Comparison of ENCODE assay signal across 1 cellular context in genomic region chr17:35089846-35090193, GRCh38.
TF ChIP-seq lines count a peak whose summit lies in the region.

No MANE protein-coding gene starts in this region.

TF ChIP-seq in K562, 482 proteins besides CTCF, POLR2A, EP300 and RAD21 (continues in another document):
- TF ChIP-seq ATF3 (IDR thresholded peaks at IDR 0.05) (peak; percentile 16; the same call in 1 of the 2 replicates), ATF3 (CRISPR knock-in tag; conservative IDR thresholded peaks at IDR 0.05) (no peak), FOSL1 (tag; conservative IDR thresholded peaks at IDR 0.05) (peak; percentile 54), SAFB2 (IDR thresholded peaks at IDR 0.05; ENCODE audit: borderline replicate concordance, low read depth, low read length, severe bottlenecking) (no peak), MAFF (IDR thresholded peaks at IDR 0.05; ENCODE audit: low read length) (peak; percentile 37; the same call in 1 of the 2 replicates), E2F8 (IDR thresholded peaks at IDR 0.05; ENCODE audit: low read depth, partially characterized antibody) (no peak), ATF7 (IDR thresholded peaks at IDR 0.05) (0 out of 2 replicates have a peak, but pooled peaks have one; percentile 13), GATAD2B (IDR thresholded peaks at IDR 0.05; ENCODE audit: borderline replicate concordance) (no peak), TCF7 (IDR thresholded peaks at IDR 0.05; ENCODE audit: borderline replicate concordance) (no peak), TAF1 (IDR thresholded peaks at IDR 0.05; ENCODE audit: control insufficient read depth, extremely low read depth, insufficient read depth, low read length, severe bottlenecking) (peak; percentile 27), HMGN3 (IDR thresholded peaks at IDR 0.05; ENCODE audit: borderline replicate concordance, extremely low read depth, insufficient read length, low read depth, low read length) (no peak), ZNF644 (tag; IDR thresholded peaks at IDR 0.05; ENCODE audit: low read depth) (no peak), CHD7 (IDR thresholded peaks at IDR 0.05; ENCODE audit: low read depth, low read length) (no peak), RNF2 (IDR thresholded peaks at IDR 0.05) (no peak), ZEB2 (IDR thresholded peaks at IDR 0.05) (0 out of 2 replicates have a peak, but pooled peaks have one; percentile 13), KAT8 (IDR thresholded peaks at IDR 0.05; ENCODE audit: low read depth) (no peak), SMARCE1 (IDR thresholded peaks at IDR 0.05) (0 out of 2 replicates have a peak, but pooled peaks have one; percentile 45), POLR2B (IDR thresholded peaks at IDR 0.05; ENCODE audit: low read depth, partially characterized antibody) (no peak), TBP (optimal IDR thresholded peaks at IDR 0.05; ENCODE audit: low read depth, low read length) (peak; percentile 43), ZNF217 (CRISPR knock-in tag; IDR thresholded peaks at IDR 0.05) (no peak), ZBTB33 (CRISPR knock-in tag; IDR thresholded peaks at IDR 0.05) (peak; percentile 99), MAFG (tag; conservative IDR thresholded peaks at IDR 0.05) (peak; percentile 64), ZNF609 (CRISPR knock-in tag; IDR thresholded peaks at IDR 0.05; ENCODE audit: borderline replicate concordance) (no peak), CBFB (CRISPR knock-in tag; IDR thresholded peaks at IDR 0.05) (no peak), ZNF324 (CRISPR knock-in tag; IDR thresholded peaks at IDR 0.05) (no peak), SPI1 (IDR thresholded peaks at IDR 0.05; ENCODE audit: borderline replicate concordance, low read depth, low read length) (peak; percentile 64; the same call in 1 of the 2 replicates), C11orf30 (IDR thresholded peaks at IDR 0.05; ENCODE audit: low read depth) (peak; percentile 79), SETDB1 (IDR thresholded peaks at IDR 0.05; ENCODE audit: low read length) (no peak), SOX6 (IDR thresholded peaks at IDR 0.05) (no peak), SAFB (IDR thresholded peaks at IDR 0.05; ENCODE audit: borderline replicate concordance, low read depth, low read length) (no peak), ZC3H8 (IDR thresholded peaks at IDR 0.05) (no peak), RFX5 (IDR thresholded peaks at IDR 0.05; ENCODE audit: low read depth, low read length) (no peak), ETV1 (tag; conservative IDR thresholded peaks at IDR 0.05; ENCODE audit: low read depth) (peak; percentile 45; the same call in 1 of the 2 replicates), CCAR2 (IDR thresholded peaks at IDR 0.05; ENCODE audit: low read depth, low read length) (no peak), NFE2 (IDR thresholded peaks at IDR 0.05; ENCODE audit: low read depth) (peak; percentile 90)
